8 cellular contexts compared by ENCODE assay signal in the genomic region with DNA sequence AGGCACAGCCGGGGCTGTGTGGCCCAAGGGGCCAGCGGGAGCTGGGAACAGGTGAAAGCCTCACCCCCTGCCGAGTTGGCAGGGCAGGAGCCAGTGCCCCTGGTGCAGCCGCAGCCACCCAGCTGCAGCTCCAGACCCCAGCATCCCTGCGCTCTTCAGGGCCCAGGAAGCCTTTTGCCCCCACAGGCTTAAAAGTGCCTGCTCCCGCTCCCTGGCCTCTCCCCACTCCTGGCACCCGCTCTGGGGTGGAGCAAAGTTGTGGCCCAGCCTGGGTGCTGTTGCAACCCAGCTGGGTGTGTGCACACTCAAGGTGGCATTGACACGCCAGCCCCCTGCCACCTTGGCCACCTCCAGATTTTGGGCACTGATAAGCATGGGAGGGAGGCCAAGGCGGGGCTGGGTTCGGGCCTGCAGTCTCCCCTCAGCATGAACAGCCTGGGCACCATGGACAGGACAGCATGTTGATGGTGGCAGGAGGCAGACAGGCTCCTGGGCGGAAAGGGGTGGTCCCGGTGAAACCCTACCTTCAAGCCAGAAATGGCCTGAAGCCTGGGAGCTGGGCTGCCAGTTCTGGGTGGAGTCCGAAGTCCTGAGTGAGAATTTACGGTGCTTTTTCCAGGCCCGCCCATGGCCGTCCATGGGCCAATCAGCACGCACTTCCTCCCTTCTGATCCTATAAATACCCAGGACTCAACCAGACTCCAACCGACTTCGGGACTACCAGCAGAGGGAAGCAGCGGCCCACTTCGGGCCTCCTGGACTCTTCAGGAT. TPM values are rescaled to one million over a fixed set of nuclear protein-coding genes. Genes with fewer than 3 reads are reported as not detected.
DNase-seq lines count a peak whose midpoint lies in the region; ATAC-seq and TF ChIP-seq lines count a peak whose summit lies in the region.

No MANE protein-coding gene starts in this region.

- H3K18ac ChIP-seq in trophoblast cell (ENCODE audit: low read length): no peak overlapping the region

- peaks cover 5% of the 10 kb centered on the region for H3K9me3 ChIP-seq in trophoblast cell (ENCODE audit: insufficient read depth, low read depth, low read length)

- no peaks in the 10 kb centered on the region for H3K4me1 ChIP-seq in trophoblast cell (ENCODE audit: control insufficient read depth in 1 of 2, insufficient read depth in 2 of 2, low read length in 2 of 2)

- no peak for ATAC-seq in HG03342 (IDR thresholded peaks at IDR 0.05; ENCODE audit: unreplicated experiment)

- H4K8ac ChIP-seq in trophoblast cell (ENCODE audit: low read depth, low read length): no peak overlapping the region

- no peak overlapping the region for H3K4ac ChIP-seq in trophoblast cell (ENCODE audit: low read depth, low read length)

- DNase-seq in NCI-H345 (lab: John Stamatoyannopoulos, UW) (peak; percentile 17), NCI-H345 treated with DMSO at 0.1 percent for 48 hours (lab: John Stamatoyannopoulos, UW; ENCODE audit: unreplicated experiment) (no peak), NCI-H146 treated with DMSO at 0.1 percent for 48 hours (lab: John Stamatoyannopoulos, UW; ENCODE audit: unreplicated experiment) (peak; percentile 23), cardiac fibroblast (ENCODE audit: low read depth in 2 of 2) (peak; percentile 44 to 59), trophoblast cell (peak; percentile 90 to 96)
- DNase-seq in NK-92 treated with Interleukin-12 subunit alpha and Interleukin-12 subunit beta, amount 100 ng/mL, for 24 hours (lab: John Stamatoyannopoulos, UW): no peak
- no peak for DNase-seq in stimulated activated CD8-positive, alpha-beta memory T cell treated with anti-CD3 and anti-CD28 coated beads, Interleukin-4, amount 100 ng/mL, for 48 hours

- H2BK120ac ChIP-seq in trophoblast cell (ENCODE audit: insufficient read depth, low read length, poor library complexity): no peak overlapping the region

- peak overlapping the region; percentile 23 for H2AK5ac ChIP-seq in trophoblast cell (ENCODE audit: low read length)

- H3K79me2 ChIP-seq in trophoblast cell (ENCODE audit: control insufficient read depth, insufficient read depth, low read length, poor library complexity): no peaks in the 10 kb centered on the region

- no peak overlapping the region for H3K14ac ChIP-seq in trophoblast cell (ENCODE audit: low read length)

- peak; percentile 35 for TF ChIP-seq CTCF in cardiac fibroblast (IDR thresholded peaks at IDR 0.05; ENCODE audit: low read depth, low read length)

- no CpG with 5 or more reads among the region's 21 CpGs for WGBS in trophoblast cell (ENCODE audit: extremely low coverage, insufficient coverage, insufficient read length)

- no peak overlapping the region for H3K9ac ChIP-seq in trophoblast cell (ENCODE audit: low read length)

- no peak overlapping the region for H3K27ac ChIP-seq in trophoblast cell (ENCODE audit: low read depth, low read length)

- no peaks in the 10 kb centered on the region for H3K79me1 ChIP-seq in trophoblast cell (ENCODE audit: low read length)

- no peak overlapping the region for H4K12ac ChIP-seq in trophoblast cell (ENCODE audit: low read depth, low read length)

- H3K23ac ChIP-seq in trophoblast cell (ENCODE audit: low read length): no peak overlapping the region

- H2AFZ ChIP-seq in trophoblast cell (ENCODE audit: insufficient read depth, low read length, poor library complexity): no peak overlapping the region

- H3K4me3 ChIP-seq in cardiac fibroblast (replicated peaks in 1 of 2; ENCODE audit: low read depth in 2 of 2, low read length in 2 of 2) (no peak overlapping the region), trophoblast cell (ENCODE audit: low read depth, low read length) (no peak overlapping the region)

- H3K36me3 ChIP-seq in trophoblast cell (ENCODE audit: control insufficient read depth in 1 of 2, insufficient read depth in 2 of 2, low read length in 2 of 2): no peaks in the 10 kb centered on the region

- no peak overlapping the region for H2BK5ac ChIP-seq in trophoblast cell (ENCODE audit: low read depth, low read length, poor library complexity)

- no peak overlapping the region for H2BK12ac ChIP-seq in trophoblast cell (ENCODE audit: low read length)

- no peaks in the 10 kb centered on the region for H3K27me3 ChIP-seq in trophoblast cell (ENCODE audit: insufficient read depth, low read length)

- no peak overlapping the region for H4K91ac ChIP-seq in trophoblast cell (ENCODE audit: low read depth, low read length)

- H3K4me2 ChIP-seq in trophoblast cell (ENCODE audit: low read length): no peak overlapping the region

RNA-seq across cellular contexts. Expression of gene RNASEH2C, which starts 23.5 kb away (rescaled TPM):
- polyA plus RNA-seq in trophoblast cell (2013): 50.6 and 52.2 TPM in 2 replicates

RNA-seq across cellular contexts. Expression of gene KAT5, which starts 32.1 kb away (rescaled TPM):
- 26.9 and 28.6 TPM in 2 replicates for polyA plus RNA-seq in trophoblast cell (2013)

RNA-seq across cellular contexts. Expression of gene AP5B1, which starts 36.7 kb away (rescaled TPM):
- polyA plus RNA-seq in trophoblast cell (2013): 13.5 and 14.6 TPM in 2 replicates

RNA-seq across cellular contexts. Expression of gene OVOL1, which starts 42.8 kb away (rescaled TPM):
- polyA plus RNA-seq in trophoblast cell (2013): 74.8 and 82.7 TPM in 2 replicates

Comparison
In these comparisons a context has a peak if more than half of its experiments do, and no peak if none do; other contexts are left out.
1. DNase-seq: peak in NCI-H345 (single experiment), NCI-H146 treated with DMSO at 0.1 percent for 48 hours (single experiment), cardiac fibroblast (2 of 2) and trophoblast cell (2 of 2); none in NCI-H345 treated with DMSO at 0.1 percent for 48 hours (single experiment), NK-92 treated with Interleukin-12 subunit alpha and Interleukin-12 subunit beta, amount 100 ng/mL, for 24 hours (single experiment) and stimulated activated CD8-positive, alpha-beta memory T cell treated with anti-CD3 and anti-CD28 coated beads, Interleukin-4, amount 100 ng/mL, for 48 hours (single experiment).